Comparison of ENCODE assay signal across 10 cellular contexts in the genomic region with DNA sequence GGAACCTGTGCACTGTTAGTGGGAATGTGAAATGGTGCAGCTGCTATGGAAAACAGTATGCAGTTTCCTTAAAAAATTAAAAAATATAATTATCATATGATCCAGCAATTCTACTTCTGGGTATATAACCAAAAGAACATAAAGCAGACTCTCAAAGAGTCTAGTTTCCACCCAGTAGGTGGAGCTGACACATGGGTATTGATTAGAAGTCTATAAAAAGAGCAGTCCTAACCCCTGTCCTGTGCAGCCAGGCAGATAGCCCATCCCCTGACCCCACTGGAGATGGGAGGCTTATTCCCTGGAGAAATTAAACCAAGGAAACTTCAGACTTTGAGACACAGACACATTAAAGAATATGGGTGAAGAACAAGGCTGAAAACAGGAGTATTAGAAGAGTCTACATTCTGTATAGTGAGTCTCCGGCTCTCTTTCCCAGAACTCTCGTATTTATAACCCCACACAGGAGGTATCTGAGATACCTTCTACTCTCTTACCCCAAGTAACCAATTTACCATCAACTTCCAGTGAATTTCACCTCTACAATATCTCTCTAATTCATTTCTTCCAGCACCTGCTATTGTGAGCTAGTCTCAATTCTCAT.
DNase-seq lines count a peak whose midpoint lies in the region; FAIRE-seq and TF ChIP-seq lines count a peak whose summit lies in the region.
"Had no signal": no experiment of that assay in that cellular context is flagged by ENCODE, and none has a peak within 500 bp of the region (broad histone marks: within the 10 kb centered on the region; RNA-seq: fewer than 3 reads in every experiment).

No MANE protein-coding gene starts in this region.

- peak; percentile 23 to 31 for DNase-seq in SHP77 (lab: John Stamatoyannopoulos, UW)
- DNase-seq in SHP77 treated with DMSO at 0.1 percent for 48 hours (lab: John Stamatoyannopoulos, UW): no peak
- DNase-seq in WERI-Rb-1: peak; percentile 12
- no peak for DNase-seq in tibial artery
- DNase-seq in frontal cortex (ENCODE audit: low spot score in 2 of 2): no peak
- DNase-seq in NCI-H1092 (lab: John Stamatoyannopoulos, UW): no peak
- DNase-seq in NCI-H187 treated with DMSO at 0.1 percent for 48 hours (lab: John Stamatoyannopoulos, UW): no peak
- DNase-seq: activated naive CD4-positive, alpha-beta T cell treated with anti-CD3 and anti-CD28 coated beads, Interleukin-2, amount 10 ng/mL, durations not matched to agents 7 days and 5 days had no signal

- H3K4me2 ChIP-seq in Loucy (ENCODE audit: low read depth, low read length, poor library complexity, severe bottlenecking): no peak overlapping the region

- H3K9ac ChIP-seq in Loucy (ENCODE audit: low read depth, low read length, poor library complexity, severe bottlenecking): no peak overlapping the region

- H3K36me3 ChIP-seq in Loucy (ENCODE audit: insufficient read depth, low read length) (no peaks in the 10 kb centered on the region), WERI-Rb-1 (no peaks in the 10 kb centered on the region), tibial artery (no peaks in the 10 kb centered on the region)

- H3K9me3 ChIP-seq in Loucy (ENCODE audit: insufficient read depth, low read depth, low read length): no peaks in the 10 kb centered on the region
- H3K9me3 ChIP-seq in WERI-Rb-1 (ENCODE audit: severe bottlenecking): no peaks in the 10 kb centered on the region
- no peaks in the 10 kb centered on the region for H3K9me3 ChIP-seq in tibial artery

- no peaks in the 10 kb centered on the region for H3K27me3 ChIP-seq in Loucy (ENCODE audit: insufficient read depth, low read length, poor library complexity, severe bottlenecking)
- H3K27me3 ChIP-seq in WERI-Rb-1 (ENCODE audit: insufficient read depth, low read depth, severe bottlenecking): no peaks in the 10 kb centered on the region
- H3K27me3 ChIP-seq in tibial artery: no peaks in the 10 kb centered on the region

- TF ChIP-seq CTCF in Loucy (conservative IDR thresholded peaks at IDR 0.05; ENCODE audit: low read length) (peak; percentile 28), WERI-Rb-1 (IDR thresholded peaks at IDR 0.05; ENCODE audit: low read depth, low read length) (peak; percentile 25; the same call in 1 of the 2 replicates), tibial artery (IDR thresholded peaks at IDR 0.05) (peak; percentile 16 to 34)

- intact Hi-C loops in tibial artery (cut with DNase I; ENCODE audit: low total_unique reads): no loop called here

- no peak overlapping the region for H2AFZ ChIP-seq in Loucy (ENCODE audit: low read length)

- no peak overlapping the region for H3K4me3 ChIP-seq in Loucy (ENCODE audit: low read length, poor library complexity, severe bottlenecking)
- no peak overlapping the region for H3K4me3 ChIP-seq in WERI-Rb-1 (ENCODE audit: low read depth, low read length)
- H3K4me3 ChIP-seq in tibial artery: no peak overlapping the region

- H3K4me1 ChIP-seq in Loucy (ENCODE audit: insufficient read depth, low read length, poor library complexity, severe bottlenecking): no peaks in the 10 kb centered on the region
- no peaks in the 10 kb centered on the region for H3K4me1 ChIP-seq in tibial artery

- no peak overlapping the region for H3K27ac ChIP-seq in WERI-Rb-1
- H3K27ac ChIP-seq in tibial artery: no peak overlapping the region

- H3K9me2 ChIP-seq in Loucy (replicated peaks; ENCODE audit: low read depth, low read length): no peaks in the 10 kb centered on the region

- no peaks in the 10 kb centered on the region for H3K79me2 ChIP-seq in Loucy (ENCODE audit: insufficient read depth, low read length)

- H4K20me1 ChIP-seq in Loucy (ENCODE audit: insufficient read depth, low read length, poor library complexity, severe bottlenecking): no peaks in the 10 kb centered on the region

- no peaks in the 10 kb centered on the region for H3F3A ChIP-seq in Loucy (ENCODE audit: low read depth)

- no peak for FAIRE-seq in frontal cortex (lab: Jason Lieb, UNC)
- FAIRE-seq: keratinocyte had no signal

Comparison
In these comparisons a context has a peak if more than half of its experiments do, and no peak if none do; other contexts are left out.
1. DNase-seq: peak in SHP77 (2 of 2) and WERI-Rb-1 (single experiment); none in SHP77 treated with DMSO at 0.1 percent for 48 hours (single experiment), tibial artery (0 of 2), frontal cortex (0 of 2), NCI-H1092 (single experiment) and NCI-H187 treated with DMSO at 0.1 percent for 48 hours (single experiment).
2. Peak in every context shown above with its lines, with median percentiles within 50 percentile points of each other: CTCF ChIP-seq.